Comparison of ENCODE assay signal across 8 cellular contexts in the genomic region with DNA sequence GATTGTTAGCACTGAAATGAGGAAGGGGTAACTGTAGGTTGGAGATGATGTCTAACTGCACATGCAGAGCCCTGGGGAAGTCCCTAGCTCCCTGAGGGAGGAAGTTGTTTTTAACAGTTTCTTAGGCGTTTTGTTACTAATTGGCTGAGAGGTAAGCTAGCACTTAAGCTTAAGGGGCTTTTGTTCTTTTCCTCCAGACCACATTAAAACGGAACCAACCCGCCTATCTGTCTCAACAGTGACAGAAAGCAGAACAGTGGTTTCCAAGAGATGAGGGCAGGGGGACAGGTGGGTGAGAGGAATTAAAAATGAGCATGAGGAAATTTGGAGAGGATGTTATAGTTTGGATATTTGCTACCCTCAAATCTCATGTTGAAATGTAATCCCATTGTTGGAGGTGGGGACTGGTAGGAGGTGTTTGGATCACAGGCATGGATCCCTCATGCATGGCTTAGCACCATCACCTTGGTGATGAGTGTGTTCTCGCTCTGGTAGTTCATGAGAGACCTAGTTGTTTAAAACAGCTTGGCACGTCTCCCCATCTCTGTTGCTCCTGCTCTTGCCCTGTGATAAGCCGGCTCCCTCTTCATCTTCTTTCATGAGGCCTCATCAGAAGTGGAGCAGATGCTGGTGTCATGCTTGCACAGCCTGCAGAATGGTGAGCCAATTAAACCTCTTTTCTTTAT. TPM values are rescaled to one million over a fixed set of nuclear protein-coding genes. Genes with fewer than 3 reads are reported as not detected.
DNase-seq lines count a peak whose midpoint lies in the region; ATAC-seq and TF ChIP-seq lines count a peak whose summit lies in the region.

No MANE protein-coding gene starts in this region.

- peak overlapping the region; percentile 97 for H3K27ac Mint-ChIP-seq in T-helper 17 cell

- H3K27ac ChIP-seq in HL-60 (replicated peaks) (peak overlapping the region; percentile 74), colonic mucosa (peak overlapping the region; percentile 44), uterus (no peak overlapping the region)

- TF ChIP-seq CTCF in HL-60 (IDR thresholded peaks at IDR 0.05; ENCODE audit: insufficient read depth, low read length) (no peak), colonic mucosa (IDR thresholded peaks at IDR 0.05) (no peak), uterus (IDR thresholded peaks at IDR 0.05) (no peak)

- H3K4me3 ChIP-seq in HL-60 (replicated peaks; ENCODE audit: insufficient read depth, low read length) (no peak overlapping the region), colonic mucosa (no peak overlapping the region), uterus (no peak overlapping the region)

- no peaks in the 10 kb centered on the region for H3K36me3 Mint-ChIP-seq in T-helper 17 cell (ENCODE audit: low read depth)

- peak; percentile 79 for ATAC-seq in GM21367 (IDR thresholded peaks at IDR 0.05; ENCODE audit: unreplicated experiment)
- ATAC-seq in T-helper 17 cell, result peak; percentile 95

- peaks cover 22% of the 10 kb centered on the region for H3K4me1 Mint-ChIP-seq in T-helper 17 cell

- peak overlapping the region; percentile 84 for H3K4me3 Mint-ChIP-seq in T-helper 17 cell

- H3K9ac ChIP-seq in colonic mucosa (ENCODE audit: low read depth in 2 of 2, low read length in 2 of 2), result no peak overlapping the region

- DNase-seq in ELF-1 (ENCODE audit: low read depth, low spot score), result peak; percentile 60
- DNase-seq in HL-60 (ENCODE audit: low read depth in 1 of 2, low spot score in 1 of 2), result peak; percentile 45 to 77
- DNase-seq in T-helper 17 cell, result peak; percentile 9 to 16 (median 14)
- peak; percentile 46 for DNase-seq in colonic mucosa
- peak; percentile 7 to 20 for DNase-seq in stimulated activated CD8-positive, alpha-beta memory T cell treated with anti-CD3 and anti-CD28 coated beads, Interleukin-4, amount 100 ng/mL, for 4 hours (ENCODE audit: low read depth in 2 of 2, low spot score in 1 of 2)
- no peak for DNase-seq in GM03348 (ENCODE audit: low spot score)
- no peak for DNase-seq in uterus

- peaks cover 6% of the 10 kb centered on the region for H3K4me1 ChIP-seq in colonic mucosa
- no peaks in the 10 kb centered on the region for H3K4me1 ChIP-seq in uterus

- H3K36me3 ChIP-seq in colonic mucosa, result no peaks in the 10 kb centered on the region
- H3K36me3 ChIP-seq in uterus, result no peaks in the 10 kb centered on the region

- no peak for TF ChIP-seq POLR2A in uterus (IDR thresholded peaks at IDR 0.05)

- no peaks in the 10 kb centered on the region for H3K27me3 Mint-ChIP-seq in T-helper 17 cell

- H3K9me3 ChIP-seq in T-helper 17 cell (ENCODE audit: control insufficient read depth, low read length, poor library complexity, severe bottlenecking), result no peaks in the 10 kb centered on the region
- no peaks in the 10 kb centered on the region for H3K9me3 ChIP-seq in colonic mucosa
- no peaks in the 10 kb centered on the region for H3K9me3 ChIP-seq in uterus

- H3K27me3 ChIP-seq in HL-60 (ENCODE audit: insufficient read depth, poor library complexity, severe bottlenecking), result no peaks in the 10 kb centered on the region
- H3K27me3 ChIP-seq in colonic mucosa, result no peaks in the 10 kb centered on the region
- H3K27me3 ChIP-seq in uterus, result no peaks in the 10 kb centered on the region

- intact Hi-C loops in colonic mucosa (cut with DNase I) (no loop called here), uterus (cut with DNase I; ENCODE audit: low total_unique reads) (no loop called here)

RNA-seq across cellular contexts. Expression of a gene that starts 38.9 kb away (rescaled TPM):
- 1 to 10 TPM; 8.1 to 9.7 TPM for total RNA-seq in T-helper 17 cell
- total RNA-seq in colonic mucosa, result 10 to 100 TPM; 12.1 TPM
- total RNA-seq in uterus, result 10 to 100 TPM in 1 of 4 donors, 1 to 10 TPM in 3; 4.1 to 22.6 (median 7.9) TPM

RNA-seq across cellular contexts. Expression of a gene that starts 44.6 kb away (rescaled TPM):
- total RNA-seq in T-helper 17 cell (100 to 1,000 TPM; 236 to 264 TPM), colonic mucosa (100 to 1,000 TPM; 269 to 288 TPM), uterus (100 to 1,000 TPM in 3 of 4 donors, 10 to 100 TPM in 1; 86.1 to 683 (median 196) TPM)

RNA-seq across cellular contexts. Expression of a gene that starts 54.2 kb away (rescaled TPM):
- total RNA-seq in T-helper 17 cell, result 100 to 1,000 TPM; 215 to 245 TPM
- total RNA-seq in colonic mucosa, result 100 to 1,000 TPM in 1 of 2 donors, 10 to 100 TPM in 1; 74.2 to 110 TPM
- total RNA-seq in uterus, result 10 to 100 TPM in 3 of 4 donors, 1 to 10 TPM in 1; 4.6 to 62.8 (median 21.9) TPM

Comparison
In these comparisons a context has a peak if more than half of its experiments do, and no peak if none do; other contexts are left out.
1. DNase-seq: peak in ELF-1 (single experiment), HL-60 (2 of 2), T-helper 17 cell (3 of 3), colonic mucosa (single experiment) and stimulated activated CD8-positive, alpha-beta memory T cell treated with anti-CD3 and anti-CD28 coated beads, Interleukin-4, amount 100 ng/mL, for 4 hours (2 of 2); none in GM03348 (single experiment) and uterus (0 of 2).
2. H3K27ac ChIP-seq: peak in HL-60 (single experiment) and colonic mucosa (single experiment); none in uterus (0 of 2).